In the genomic region with DNA sequence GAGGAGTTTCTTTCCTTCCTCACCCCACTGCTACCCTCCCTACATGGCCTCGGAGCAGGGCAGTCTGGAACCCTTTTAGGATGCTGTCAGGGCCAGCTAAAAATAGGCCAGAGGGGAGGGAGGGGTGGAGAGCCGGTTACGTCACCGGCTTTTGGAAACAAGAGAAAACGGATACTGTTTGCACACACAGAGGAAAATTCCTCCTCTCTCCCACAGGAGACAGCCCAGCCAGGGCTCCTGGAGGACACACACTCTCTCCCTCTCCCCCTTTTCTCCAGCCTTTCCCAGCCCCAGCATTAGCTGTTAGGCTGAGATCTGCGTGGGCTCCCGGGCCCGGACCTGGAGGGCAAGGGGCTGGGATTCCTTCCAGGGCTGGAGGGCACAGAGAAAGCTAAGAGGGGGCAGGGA, we compare ENCODE assay signal across 8 cellular contexts. TPM values are rescaled to one million over a fixed set of nuclear protein-coding genes. Genes with fewer than 3 reads are reported as not detected.
DNase-seq lines count a peak whose midpoint lies in the region; ATAC-seq and TF ChIP-seq lines count a peak whose summit lies in the region.

No MANE protein-coding gene starts in this region.

- H3K9me3 ChIP-seq in fibroblast of lung (ENCODE audit: control insufficient read depth, insufficient read depth, low read depth, low read length), result no peaks in the 10 kb centered on the region

- peak overlapping the region; percentile 42 for H3K4me2 ChIP-seq in fibroblast of lung (ENCODE audit: extremely low read depth, insufficient read depth, low read length)

- H2AFZ ChIP-seq in fibroblast of lung (ENCODE audit: low read length), result no peak overlapping the region

- ATAC-seq in HG03520 (IDR thresholded peaks at IDR 0.05; ENCODE audit: unreplicated experiment), result no peak
- no peak for ATAC-seq in activated T-cell treated with anti-CD3 and anti-CD28 coated beads, Interleukin-2, amount 50 U/mL, for 72 hours (replicated peaks in 1 of 2)

- peaks cover 2% of the 10 kb centered on the region for H3K36me3 ChIP-seq in fibroblast of lung (ENCODE audit: control insufficient read depth, insufficient read depth, low read length)

- DNase-seq in COLO829 (ENCODE audit: low spot score) (peak; percentile 54), SHP77 (lab: John Stamatoyannopoulos, UW) (peak; percentile 84 to 85), fibroblast of lung (ENCODE audit: low read depth in 2 of 2) (peak; percentile 91), nucleus accumbens (lab: John Stamatoyannopoulos, UW) (peak in 45 of 56 donors; percentile 12 to 86 (median 53)), D341Med (ENCODE audit: low spot score) (no peak), GF-D8 (lab: John Stamatoyannopoulos, UW) (no peak)
- no peak for DNase-seq in activated T-cell treated with anti-CD3 and anti-CD28 coated beads, Interleukin-2, amount 50 U/mL, for 72 hours

- peaks cover 36% of the 10 kb centered on the region for H3K4me1 ChIP-seq in fibroblast of lung (ENCODE audit: control insufficient read depth, extremely low read depth, insufficient read depth, low read length)

- no peak overlapping the region for H3K9ac ChIP-seq in fibroblast of lung (ENCODE audit: insufficient read depth, low read length)

- H3K79me2 ChIP-seq in fibroblast of lung (ENCODE audit: control insufficient read depth, insufficient read depth, low read length), result peaks cover 23% of the 10 kb centered on the region

- no peak overlapping the region for H3K27ac Mint-ChIP-seq in activated T-cell treated with anti-CD3 and anti-CD28 coated beads, Interleukin-2, amount 50 U/mL, for 72 hours

- peak overlapping the region in 1 of 4 experiments; percentile 16 for H3K4me3 ChIP-seq in fibroblast of lung (replicated peaks in 1 of 4; ENCODE audit: control extremely low read depth in 1 of 4, insufficient read depth in 1 of 4, low read depth in 3 of 4, low read length in 4 of 4)

- H3K9me3 Mint-ChIP-seq in activated T-cell treated with anti-CD3 and anti-CD28 coated beads, Interleukin-2, amount 50 U/mL, for 72 hours, result peaks cover 1 to 2% of the 10 kb centered on the region in 2 donors

- H3K36me3 Mint-ChIP-seq in activated T-cell treated with anti-CD3 and anti-CD28 coated beads, Interleukin-2, amount 50 U/mL, for 72 hours (ENCODE audit: insufficient read depth in 2 of 2), result peaks cover 4 to 9% of the 10 kb centered on the region in 2 donors

- H3K27ac ChIP-seq in fibroblast of lung (ENCODE audit: insufficient read depth, low read length), result peak overlapping the region; percentile 65

- peak overlapping the region in 1 of 2 donors; percentile 12 for H3K4me3 Mint-ChIP-seq in activated T-cell treated with anti-CD3 and anti-CD28 coated beads, Interleukin-2, amount 50 U/mL, for 72 hours

- no peaks in the 10 kb centered on the region for H4K20me1 ChIP-seq in fibroblast of lung (ENCODE audit: control insufficient read depth, extremely low read depth, insufficient read depth, low read length)

- peaks cover 38% of the 10 kb centered on the region for H3K4me1 Mint-ChIP-seq in activated T-cell treated with anti-CD3 and anti-CD28 coated beads, Interleukin-2, amount 50 U/mL, for 72 hours (ENCODE audit: low read depth)

- no peaks in the 10 kb centered on the region for H3K27me3 Mint-ChIP-seq in activated T-cell treated with anti-CD3 and anti-CD28 coated beads, Interleukin-2, amount 50 U/mL, for 72 hours (ENCODE audit: low read depth)

- H3K27me3 ChIP-seq in fibroblast of lung (ENCODE audit: control insufficient read depth, insufficient read depth, low read length), result no peaks in the 10 kb centered on the region

- peak in 1 of 2 donors; percentile 33 for TF ChIP-seq CTCF in fibroblast of lung (conservative IDR thresholded peaks at IDR 0.05 in 1 of 2, IDR thresholded peaks at IDR 0.05 in 1 of 2; ENCODE audit: low read depth in 1 of 2, low read length in 2 of 2)

RNA-seq across cellular contexts. Expression of gene ALDH4A1, which starts 20.0 kb away (rescaled TPM):
- total RNA-seq in fibroblast of lung, result 6.9 and 11.9 TPM in 2 replicates
- 6.9 and 8.3 TPM in 2 replicates for polyA plus RNA-seq in fibroblast of lung
- polyA plus RNA-seq in fibroblast of lung (2012), result 11.6 and 12.9 TPM in 2 replicates
- polyA minus RNA-seq in fibroblast of lung (ENCODE audit: low replicate concordance), result 19.6 and 20.0 TPM in 2 replicates
- 10 to 100 TPM in 1 of 2 donors, 1 to 10 TPM in 1; 8.1 to 13.1 TPM for total RNA-seq in activated T-cell treated with anti-CD3 and anti-CD28 coated beads, Interleukin-2, amount 50 U/mL, for 72 hours

RNA-seq across cellular contexts. Expression of gene IFFO2, which starts 34.2 kb away (rescaled TPM):
- total RNA-seq in fibroblast of lung, result 5.6 and 5.8 TPM in 2 replicates
- polyA plus RNA-seq in fibroblast of lung, result 7.3 and 10.4 TPM in 2 replicates
- 7.1 and 8.5 TPM in 2 replicates for polyA plus RNA-seq in fibroblast of lung (2012)
- 18.6 and 27.1 TPM in 2 replicates for polyA minus RNA-seq in fibroblast of lung (ENCODE audit: low replicate concordance)
- 10 to 100 TPM; 69.2 to 79.1 TPM for total RNA-seq in activated T-cell treated with anti-CD3 and anti-CD28 coated beads, Interleukin-2, amount 50 U/mL, for 72 hours

Comparison
In these comparisons a context has a peak if more than half of its experiments do, and no peak if none do; other contexts are left out.
1. DNase-seq: peak in COLO829 (single experiment), SHP77 (2 of 2), fibroblast of lung (2 of 2) and nucleus accumbens (45 of 56); none in D341Med (single experiment), activated T-cell treated with anti-CD3 and anti-CD28 coated beads, Interleukin-2, amount 50 U/mL, for 72 hours (0 of 2) and GF-D8 (single experiment).
2. RNA of gene IFFO2, which starts 34.2 kb away (total RNA-seq): 69.2 to 79.1 TPM in activated T-cell treated with anti-CD3 and anti-CD28 coated beads, Interleukin-2, amount 50 U/mL, for 72 hours; 5.6 to 5.8 TPM in fibroblast of lung; every median in the first group is over 10 times any median in the second.